In genomic region chr3:108406661-108407206, GRCh38 we compare ENCODE assay signal across 8 cellular contexts.
A peak's percentile ranks its signal among the peaks of the same experiment; 100 is the strongest.
DNase-seq lines count a peak whose midpoint lies in the region; ATAC-seq and TF ChIP-seq lines count a peak whose summit lies in the region.

No MANE protein-coding gene starts in this region.

- no peak for DNase-seq in activated naive CD4-positive, alpha-beta T cell treated with anti-CD3 and anti-CD28 coated beads, Interleukin-2, amount 50 U/mL, for 72 hours (ENCODE audit: low spot score in 2 of 2)
- no peak for DNase-seq in activated naive CD4-positive, alpha-beta T cell treated with anti-CD3 and anti-CD28 coated beads, Interleukin-2, amount 50 U/mL, for 16 hours
- peak; percentile 52 for DNase-seq in HCT116 (ENCODE audit: low read depth, low spot score)
- DNase-seq in SIG-M5 treated with dmso at 0.1 percent for 504 hours (lab: John Stamatoyannopoulos, UW; ENCODE audit: unreplicated experiment) = peak; percentile 89
- peak; percentile 12 for DNase-seq in endothelial cell (ENCODE audit: low spot score)
- peak; percentile 59 for DNase-seq in midbrain (lab: John Stamatoyannopoulos, UW)
- no peak for DNase-seq in MG63

- peak; percentile 50 to 79 (median 74); a peak in 5 of 6 replicates for TF ChIP-seq CTCF in HCT116 (IDR thresholded peaks at IDR 0.05 in 2 of 3, conservative IDR thresholded peaks at IDR 0.05 in 1 of 3; ENCODE audit: borderline replicate concordance in 1 of 3, insufficient read depth in 1 of 3, low read depth in 2 of 3, low read length in 2 of 3)
- peak; percentile 59 for TF ChIP-seq CTCF in LNCAP (IDR thresholded peaks at IDR 0.05)
- peak; percentile 47 for TF ChIP-seq CTCF in endothelial cell (IDR thresholded peaks at IDR 0.05; ENCODE audit: unreplicated experiment)

- peak overlapping the region; percentile 84 for H2AFZ ChIP-seq in HCT116 (ENCODE audit: low read depth, low read length, poor library complexity, severe bottlenecking)

- no peak overlapping the region for H3K4me3 Mint-ChIP-seq in endothelial cell (ENCODE audit: unreplicated experiment)

- CTCF ChIA-PET in HCT116 (lab: Charles Lee) = no interaction called here

- no peaks in the 10 kb centered on the region for H3K36me3 Mint-ChIP-seq in activated naive CD4-positive, alpha-beta T cell treated with anti-CD3 and anti-CD28 coated beads, Interleukin-2, amount 50 U/mL, for 72 hours
- no peaks in the 10 kb centered on the region for H3K36me3 Mint-ChIP-seq in endothelial cell (ENCODE audit: low read depth, unreplicated experiment)

- H3K27ac ChIP-seq in HCT116 (ENCODE audit: low read depth, low read length) = no peak overlapping the region

- no peaks in the 10 kb centered on the region for H3K36me3 ChIP-seq in HCT116 (ENCODE audit: control insufficient read depth in 1 of 2, insufficient read depth in 2 of 2, low read length in 2 of 2)
- no peaks in the 10 kb centered on the region for H3K36me3 ChIP-seq in MG63

- BruUV-seq in HCT116 (replicated peaks; lab: Mats Ljungman, UMichigan) = no TSS peak

- H3K9me2 ChIP-seq in HCT116 (ENCODE audit: insufficient read depth) = no peaks in the 10 kb centered on the region

- no peak overlapping the region for H3K9ac ChIP-seq in HCT116 (ENCODE audit: low read length)

- RAD21 ChIA-PET in HCT116 (lab: Charles Lee; ENCODE audit: low non-redundant PET in 1 of 2, low total read pairs in 2 of 2, uncharacterized antibody in 2 of 2, unreplicated experiment in 2 of 2) = no interaction called here

- no peaks in the 10 kb centered on the region for H3K79me2 ChIP-seq in HCT116 (ENCODE audit: insufficient read depth, low read length)

- TF ChIP-seq RAD21 in HCT116 (IDR thresholded peaks at IDR 0.05; ENCODE audit: low read depth) = peak; percentile 78

- H3K27me3 Mint-ChIP-seq in endothelial cell (ENCODE audit: unreplicated experiment) = no peaks in the 10 kb centered on the region

- H3K4me3 ChIP-seq in HCT116 (replicated peaks in 1 of 2; ENCODE audit: low read depth in 1 of 2, low read length in 2 of 2) = no peak overlapping the region
- H3K4me3 ChIP-seq in MG63 = no peak overlapping the region

- ATAC-seq in activated naive CD4-positive, alpha-beta T cell treated with anti-CD3 and anti-CD28 coated beads, Interleukin-2, amount 50 U/mL, for 72 hours = peak; percentile 86 to 92
- ATAC-seq in HCT116 = peak; percentile 99

- peak overlapping the region in 1 of 2 donors; percentile 15 for H3K27ac Mint-ChIP-seq in activated naive CD4-positive, alpha-beta T cell treated with anti-CD3 and anti-CD28 coated beads, Interleukin-2, amount 50 U/mL, for 72 hours
- H3K27ac Mint-ChIP-seq in endothelial cell (ENCODE audit: unreplicated experiment) = no peak overlapping the region

- no peaks in the 10 kb centered on the region for H3K9me3 ChIP-seq in HCT116 (ENCODE audit: control insufficient read depth in 1 of 2, insufficient read depth in 1 of 2, low read depth in 1 of 2, low read length in 2 of 2)
- H3K9me3 ChIP-seq in MG63 = no peaks in the 10 kb centered on the region

- no peaks in the 10 kb centered on the region for H3K4me1 ChIP-seq in HCT116 (ENCODE audit: control insufficient read depth in 1 of 2, insufficient read depth in 2 of 2, low read length in 2 of 2)

- intact Hi-C loops in HCT116 (cut with micrococcal nuclease) = loop anchor here (1.0 to 5.0 kb wide), 4 partner anchors 253 to 1169 kb away; no protein-coding TSS in a partner anchor

- no peaks in the 10 kb centered on the region for H3K9me3 Mint-ChIP-seq in activated naive CD4-positive, alpha-beta T cell treated with anti-CD3 and anti-CD28 coated beads, Interleukin-2, amount 50 U/mL, for 72 hours
- H3K9me3 Mint-ChIP-seq in endothelial cell (ENCODE audit: unreplicated experiment) = no peaks in the 10 kb centered on the region

- H3K4me1 Mint-ChIP-seq in endothelial cell (ENCODE audit: unreplicated experiment) = peaks cover 18% of the 10 kb centered on the region

- H3K4me2 ChIP-seq in HCT116 (ENCODE audit: low read length) = no peak overlapping the region

- H3K27me3 ChIP-seq in HCT116 (ENCODE audit: insufficient read depth, low read length) (no peaks in the 10 kb centered on the region), MG63 (no peaks in the 10 kb centered on the region)

- H4K20me1 ChIP-seq in HCT116 (ENCODE audit: insufficient read depth) = no peaks in the 10 kb centered on the region

- no peak for TF ChIP-seq POLR2A in HCT116 (IDR thresholded peaks at IDR 0.05; ENCODE audit: borderline replicate concordance, extremely low read depth, insufficient read depth, insufficient read length)

- POLR2A ChIA-PET in HCT116 (lab: Charles Lee) = no interaction called here

TF ChIP-seq in HCT116, 20 proteins besides CTCF, POLR2A, EP300 and RAD21:
- TF ChIP-seq EGR1 (IDR thresholded peaks at IDR 0.05; ENCODE audit: low read depth) (no peak), MAX (IDR thresholded peaks at IDR 0.05) (0 out of 2 replicates have a peak, but pooled peaks have one; percentile 23)

Comparison
In these comparisons a context has a peak if more than half of its experiments do, and no peak if none do; other contexts are left out.
1. DNase-seq: peak in HCT116 (single experiment), SIG-M5 treated with dmso at 0.1 percent for 504 hours (single experiment), endothelial cell (single experiment) and midbrain (single experiment); none in activated naive CD4-positive, alpha-beta T cell treated with anti-CD3 and anti-CD28 coated beads, Interleukin-2, amount 50 U/mL, for 72 hours (0 of 2), activated naive CD4-positive, alpha-beta T cell treated with anti-CD3 and anti-CD28 coated beads, Interleukin-2, amount 50 U/mL, for 16 hours (single experiment) and MG63 (single experiment).
2. Peak in every context shown above with its lines, with median percentiles within 50 percentile points of each other: CTCF ChIP-seq.